In genomic region chr22:23949764-23950163, GRCh38 we compare ENCODE assay signal across 4 cellular contexts. TPM values are rescaled to one million over a fixed set of nuclear protein-coding genes. Genes with fewer than 3 reads are reported as not detected.
"Had no signal": no experiment of that assay in that cellular context is flagged by ENCODE, and none has a peak within 500 bp of the region (broad histone marks: within the 10 kb centered on the region; RNA-seq: fewer than 3 reads in every experiment).

No MANE protein-coding gene starts in this region.

RNA-seq across cellular contexts. Expression of gene GSTT2, which starts 30.2 kb away (rescaled TPM):
- total RNA-seq: MCF 10A, NCI-H460 had no signal

RNA-seq across cellular contexts. Expression of gene GSTT4, which starts 55.5 kb away (rescaled TPM):
- total RNA-seq: LHCN-M2, M059J, MCF 10A, NCI-H460 had no signal
